Comparison of ENCODE assay signal across 8 cellular contexts in genomic region chrX:139931646-139932076, GRCh38.
DNase-seq lines count a peak whose midpoint lies in the region; ATAC-seq and TF ChIP-seq lines count a peak whose summit lies in the region.

No MANE protein-coding gene starts in this region.

- no peak for TF ChIP-seq CTCF in C4-2B (conservative IDR thresholded peaks at IDR 0.05)
- no peak for TF ChIP-seq CTCF in nephron progenitor cell (IDR thresholded peaks at IDR 0.05)

- no peak for ATAC-seq in HG03196 (IDR thresholded peaks at IDR 0.05; ENCODE audit: unreplicated experiment)
- no peak for ATAC-seq in HG02588 (IDR thresholded peaks at IDR 0.05; ENCODE audit: unreplicated experiment)
- ATAC-seq in HG02763 (IDR thresholded peaks at IDR 0.05; ENCODE audit: unreplicated experiment) = no peak

- no peak overlapping the region for H3K27ac Mint-ChIP-seq in nephron progenitor cell

- H3K27me3 Mint-ChIP-seq in nephron progenitor cell (ENCODE audit: low read depth, poor library complexity) = peaks cover 8% of the 10 kb centered on the region

- no peaks in the 10 kb centered on the region for H3K36me3 Mint-ChIP-seq in nephron progenitor cell (ENCODE audit: low read depth)

- H3K27ac ChIP-seq in C4-2B (peak overlapping the region; percentile 89), duodenal mucosa (ENCODE audit: low read depth, low read length) (peak overlapping the region; percentile 10)

- H3K9me3 ChIP-seq in duodenal mucosa (ENCODE audit: control insufficient read depth in 1 of 2, low read length in 2 of 2) = no peaks in the 10 kb centered on the region

- H3K9ac ChIP-seq in duodenal mucosa (ENCODE audit: low read depth in 1 of 2, low read length in 2 of 2) = peak overlapping the region; percentile 48 to 61

- no peaks in the 10 kb centered on the region for H3K36me3 ChIP-seq in duodenal mucosa (ENCODE audit: control insufficient read depth in 1 of 2, insufficient read depth in 2 of 2, low read length in 2 of 2)

- H3K4me1 Mint-ChIP-seq in nephron progenitor cell = peaks cover 31% of the 10 kb centered on the region

- H3K4me3 ChIP-seq in duodenal mucosa (ENCODE audit: low read depth in 1 of 2, low read length in 2 of 2) = peak overlapping the region; percentile 72 to 74

- peak overlapping the region; percentile 85 for H3K4me3 Mint-ChIP-seq in nephron progenitor cell

- H3K27me3 ChIP-seq in duodenal mucosa (ENCODE audit: control insufficient read depth in 1 of 2, insufficient read depth in 2 of 2, low read length in 2 of 2) = no peaks in the 10 kb centered on the region

- H3K9me3 Mint-ChIP-seq in nephron progenitor cell = peaks cover 25% of the 10 kb centered on the region

- DNase-seq in LoVo (ENCODE audit: low spot score) = peak; percentile 1
- DNase-seq in nephron progenitor cell = peak; percentile 1
- DNase-seq in NCI-H1694 treated with DMSO at 0.1 percent for 48 hours (lab: John Stamatoyannopoulos, UW) = no peak

- peaks cover under 1 to 16% of the 10 kb centered on the region in 2 donors for H3K4me1 ChIP-seq in duodenal mucosa (ENCODE audit: control insufficient read depth in 1 of 2, insufficient read depth in 2 of 2, low read length in 2 of 2)
